ENCODE assay signal across 8 cellular contexts in genomic region chr7:48154792-48155413, GRCh38. TPM values are rescaled to one million over a fixed set of nuclear protein-coding genes. Genes with fewer than 3 reads are reported as not detected.
A peak's percentile ranks its signal among the peaks of the same experiment; 100 is the strongest.
DNase-seq lines count a peak whose midpoint lies in the region; ATAC-seq, FAIRE-seq and TF ChIP-seq lines count a peak whose summit lies in the region.

No MANE protein-coding gene starts in this region.

- no peaks in the 10 kb centered on the region for H3K27me3 ChIP-seq in MG63

- no peak overlapping the region for H3K4me3 Mint-ChIP-seq in activated T-cell treated with anti-CD3 and anti-CD28 coated beads, Interleukin-2, amount 50 U/mL, for 72 hours
- H3K4me3 Mint-ChIP-seq in immature natural killer cell, result no peak overlapping the region

- no peak for DNase-seq in D721Med (ENCODE audit: insufficient read length, low spot score)
- DNase-seq in MG63, result peak; percentile 23
- DNase-seq in activated T-cell treated with anti-CD3 and anti-CD28 coated beads, Interleukin-2, amount 50 U/mL, for 72 hours, result peak; percentile 32 to 35
- peak; percentile 21 to 41 (median 23) for DNase-seq in immature natural killer cell
- DNase-seq in KG1 (lab: John Stamatoyannopoulos, UW), result no peak
- DNase-seq in ecto neural progenitor cell (ENCODE audit: low spot score), result no peak

- H3K36me3 ChIP-seq in MG63, result no peaks in the 10 kb centered on the region

- no peaks in the 10 kb centered on the region for H3K36me3 Mint-ChIP-seq in activated T-cell treated with anti-CD3 and anti-CD28 coated beads, Interleukin-2, amount 50 U/mL, for 72 hours (ENCODE audit: insufficient read depth in 2 of 2)
- no peaks in the 10 kb centered on the region for H3K36me3 Mint-ChIP-seq in immature natural killer cell

- FAIRE-seq in D721Med (lab: Jason Lieb, UNC), result peak; percentile 41

- H3K4me1 Mint-ChIP-seq in activated T-cell treated with anti-CD3 and anti-CD28 coated beads, Interleukin-2, amount 50 U/mL, for 72 hours (ENCODE audit: low read depth), result no peaks in the 10 kb centered on the region
- H3K4me1 Mint-ChIP-seq in immature natural killer cell, result no peaks in the 10 kb centered on the region

- no peaks in the 10 kb centered on the region for H3K9me3 Mint-ChIP-seq in activated T-cell treated with anti-CD3 and anti-CD28 coated beads, Interleukin-2, amount 50 U/mL, for 72 hours
- H3K9me3 Mint-ChIP-seq in immature natural killer cell, result peaks cover 0 to 3% (median 0%) of the 10 kb centered on the region in 6 donors

- no peak overlapping the region for H3K4me3 ChIP-seq in MG63

- ATAC-seq in GM19035 (IDR thresholded peaks at IDR 0.05; ENCODE audit: unreplicated experiment) (peak; percentile 80), HG03378 (IDR thresholded peaks at IDR 0.05; ENCODE audit: unreplicated experiment) (no peak)
- peak; percentile 62 to 67 for ATAC-seq in activated T-cell treated with anti-CD3 and anti-CD28 coated beads, Interleukin-2, amount 50 U/mL, for 72 hours (replicated peaks in 1 of 2)

- peaks cover 44% of the 10 kb centered on the region for H3K27me3 Mint-ChIP-seq in activated T-cell treated with anti-CD3 and anti-CD28 coated beads, Interleukin-2, amount 50 U/mL, for 72 hours (ENCODE audit: low read depth)
- H3K27me3 Mint-ChIP-seq in immature natural killer cell (ENCODE audit: low read depth in 3 of 3), result peaks cover under 1 to 9% (median 7%) of the 10 kb centered on the region in 3 donors

- TF ChIP-seq CTCF in D721Med (IDR thresholded peaks at IDR 0.05; ENCODE audit: insufficient read depth, missing control alignments), result peak; percentile 0

- no peaks in the 10 kb centered on the region for H3K9me3 ChIP-seq in MG63

- no peak overlapping the region for H3K27ac Mint-ChIP-seq in activated T-cell treated with anti-CD3 and anti-CD28 coated beads, Interleukin-2, amount 50 U/mL, for 72 hours
- H3K27ac Mint-ChIP-seq in immature natural killer cell, result no peak overlapping the region

RNA-seq across cellular contexts. Expression of gene ABCA13, which starts 16.4 kb away (rescaled TPM):
- total RNA-seq in MG63 (2014; rRNA removed; shearing (Covaris generic); ENCODE audit: low replicate concordance), result not detected in 2 replicates
- not detected for total RNA-seq in activated T-cell treated with anti-CD3 and anti-CD28 coated beads, Interleukin-2, amount 50 U/mL, for 72 hours
- not detected for polyA plus RNA-seq in immature natural killer cell

Comparison
In these comparisons a context has a peak if more than half of its experiments do, and no peak if none do; other contexts are left out.
1. DNase-seq: peak in MG63 (single experiment), activated T-cell treated with anti-CD3 and anti-CD28 coated beads, Interleukin-2, amount 50 U/mL, for 72 hours (2 of 2) and immature natural killer cell (3 of 3); none in D721Med (single experiment), KG1 (single experiment) and ecto neural progenitor cell (single experiment).